ENCODE assay signal across 10 cellular contexts in the genomic region with DNA sequence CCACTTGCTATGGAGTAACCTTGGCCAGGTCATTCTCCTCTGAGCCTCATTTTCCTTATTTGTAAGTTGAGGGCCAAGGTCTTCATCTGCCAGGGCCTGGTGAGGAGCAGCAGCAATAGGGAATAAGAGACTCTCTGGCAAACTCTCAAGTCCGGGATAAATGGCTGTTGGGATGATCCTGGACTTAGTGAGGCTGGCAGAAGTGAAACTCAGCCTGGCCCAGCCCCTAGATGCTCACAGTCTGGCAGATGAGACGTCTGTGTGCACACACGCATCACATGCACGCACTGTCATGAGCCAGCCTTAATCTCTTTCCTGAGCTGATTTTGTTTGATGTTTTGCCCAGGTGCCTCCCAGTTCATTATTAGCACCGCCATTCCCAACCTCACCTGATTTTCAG. TPM values are rescaled to one million over a fixed set of nuclear protein-coding genes. Genes with fewer than 3 reads are reported as not detected.
DNase-seq lines count a peak whose midpoint lies in the region; ATAC-seq and TF ChIP-seq lines count a peak whose summit lies in the region.
"Had no signal": no experiment of that assay in that cellular context is flagged by ENCODE, and none has a peak within 500 bp of the region (broad histone marks: within the 10 kb centered on the region; RNA-seq: fewer than 3 reads in every experiment).

No MANE protein-coding gene starts in this region.

- WGBS in esophagus, 2 donors: 39 to 45% methylated on average over 5 of the region's 5 CpGs

- H3K4me3 ChIP-seq in esophagus (ENCODE audit: low read depth in 1 of 2, low read length in 2 of 2) (no peak overlapping the region), PC-3 (ENCODE audit: low read length) (no peak overlapping the region)

- no peak overlapping the region for H3K4me3 Mint-ChIP-seq in activated naive CD4-positive, alpha-beta T cell treated with anti-CD3 and anti-CD28 coated beads, Interleukin-2, amount 10 ng/mL, durations not matched to agents 7 days and 5 days

- DNase-seq in activated naive CD4-positive, alpha-beta T cell treated with anti-CD3 and anti-CD28 coated beads, Interleukin-2, amount 10 ng/mL, durations not matched to agents 7 days and 5 days: no peak
- no peak for DNase-seq in activated naive CD4-positive, alpha-beta T cell treated with Interleukin-2 at 50 U/mL for 16 hours
- DNase-seq in T follicular helper cell (ENCODE audit: low read depth): peak; percentile 46
- peak in 9 of 49 donors; percentile 14 to 40 (median 35) for DNase-seq in substantia nigra (lab: John Stamatoyannopoulos, UW)
- DNase-seq in inferior parietal cortex (ENCODE audit: extremely low spot score): no peak
- DNase-seq in PC-3: no peak
- no peak for DNase-seq in A172 (ENCODE audit: low spot score)
- DNase-seq: midbrain, NCI-H2171 treated with DMSO at 0.1 percent for 48 hours had no signal

- H3K27ac ChIP-seq in esophagus (ENCODE audit: low read depth in 2 of 2, low read length in 1 of 2): peak overlapping the region; percentile 11 to 14
- H3K27ac ChIP-seq in substantia nigra (ENCODE audit: low read depth, low read length, poor library complexity, severe bottlenecking): peak overlapping the region; percentile 33
- H3K27ac ChIP-seq in PC-3 (ENCODE audit: low read length): no peak overlapping the region

- H3K4me2 ChIP-seq in PC-3 (ENCODE audit: low read length): no peak overlapping the region

- CTCF ChIA-PET in activated naive CD4-positive, alpha-beta T cell treated with anti-CD3 and anti-CD28 coated beads, Interleukin-2, amount 10 ng/mL, durations not matched to agents 7 days and 5 days (lab: Charles Lee): interaction anchor here (2.7 kb wide), 1 partner anchor 32 kb away, joined by 11 read pairs; no protein-coding TSS in a partner anchor
- CTCF ChIA-PET in PC-3 (lab: Charles Lee): interaction anchor here (0.5 kb wide), 1 partner anchor 20 kb away, joined by 3 read pairs; no protein-coding TSS in a partner anchor

- H2AFZ ChIP-seq in PC-3 (ENCODE audit: low read length): no peak overlapping the region

- H3K4me1 Mint-ChIP-seq in activated naive CD4-positive, alpha-beta T cell treated with anti-CD3 and anti-CD28 coated beads, Interleukin-2, amount 10 ng/mL, durations not matched to agents 7 days and 5 days: peaks cover 96% of the 10 kb centered on the region

- H3K4me1 ChIP-seq in esophagus (ENCODE audit: control insufficient read depth in 2 of 2, insufficient read depth in 2 of 2, low read length in 1 of 2): peaks cover 14 to 28% of the 10 kb centered on the region in 2 donors
- H3K4me1 ChIP-seq in PC-3 (ENCODE audit: insufficient read depth, low read length): peaks cover 61% of the 10 kb centered on the region

- H3K79me2 ChIP-seq in PC-3 (ENCODE audit: low read length): peaks cover 56% of the 10 kb centered on the region

- H3F3A ChIP-seq in PC-3 (ENCODE audit: low read length, unreplicated experiment): no peaks in the 10 kb centered on the region

- H3K9ac ChIP-seq in PC-3 (ENCODE audit: low read length): no peak overlapping the region

- no peaks in the 10 kb centered on the region for H3K9me3 ChIP-seq in esophagus (ENCODE audit: control insufficient read depth in 2 of 2, insufficient read depth in 1 of 2, low read depth in 1 of 2, low read length in 1 of 2)
- no peaks in the 10 kb centered on the region for H3K9me3 ChIP-seq in PC-3 (ENCODE audit: low read length)

- no peaks in the 10 kb centered on the region for H4K20me1 ChIP-seq in PC-3 (ENCODE audit: low read length)

- peak overlapping the region; percentile 98 for H3K27ac Mint-ChIP-seq in activated naive CD4-positive, alpha-beta T cell treated with anti-CD3 and anti-CD28 coated beads, Interleukin-2, amount 10 ng/mL, durations not matched to agents 7 days and 5 days

- TF ChIP-seq CTCF in PC-3 (conservative IDR thresholded peaks at IDR 0.05; ENCODE audit: low read depth, low read length): no peak

- no peaks in the 10 kb centered on the region for H3K27me3 Mint-ChIP-seq in activated naive CD4-positive, alpha-beta T cell treated with anti-CD3 and anti-CD28 coated beads, Interleukin-2, amount 10 ng/mL, durations not matched to agents 7 days and 5 days

- no peaks in the 10 kb centered on the region for H3K9me2 ChIP-seq in PC-3 (replicated peaks; ENCODE audit: low read length)

- POLR2A ChIA-PET in PC-3 (lab: Charles Lee; ENCODE audit: unreplicated experiment): no interaction called here

- ATAC-seq in PC-3: no peak

- no peaks in the 10 kb centered on the region for H3K9me3 Mint-ChIP-seq in activated naive CD4-positive, alpha-beta T cell treated with anti-CD3 and anti-CD28 coated beads, Interleukin-2, amount 10 ng/mL, durations not matched to agents 7 days and 5 days

- no TSS peak for BruUV-seq in PC-3 (replicated peaks; lab: Mats Ljungman, UMichigan)

- no peaks in the 10 kb centered on the region for H3K27me3 ChIP-seq in esophagus (ENCODE audit: control insufficient read depth in 1 of 2, insufficient read depth in 2 of 2, low read length in 2 of 2)
- H3K27me3 ChIP-seq in PC-3 (ENCODE audit: low read length): no peaks in the 10 kb centered on the region

- H3K36me3 ChIP-seq in esophagus (ENCODE audit: control insufficient read depth in 2 of 2, insufficient read depth in 2 of 2, low read length in 1 of 2) (no peaks in the 10 kb centered on the region), PC-3 (ENCODE audit: low read depth, low read length) (no peaks in the 10 kb centered on the region)

- peaks cover 3% of the 10 kb centered on the region for H3K36me3 Mint-ChIP-seq in activated naive CD4-positive, alpha-beta T cell treated with anti-CD3 and anti-CD28 coated beads, Interleukin-2, amount 10 ng/mL, durations not matched to agents 7 days and 5 days

- intact Hi-C loops in PC-3 (cut with micrococcal nuclease): no loop called here

RNA-seq across cellular contexts. Expression of gene SLC6A6, which starts 26.8 kb away (rescaled TPM):
- polyA plus RNA-seq in esophagus: 1 to 10 TPM; 2.5 to 3.8 TPM
- total RNA-seq in PC-3 (2014; rRNA removed): 28.1 and 31.9 TPM in 2 replicates
- 26.0 and 34.2 TPM in 2 replicates for total RNA-seq in A172 (2014; rRNA removed; shearing (Covaris generic))
